Comparison of ENCODE assay signal across 24 cellular contexts in genomic region chr11:36002796-36003195, GRCh38.
"Had no signal": no experiment of that assay in that cellular context is flagged by ENCODE, and none has a peak within 500 bp of the region (broad histone marks: within the 10 kb centered on the region; RNA-seq: fewer than 3 reads in every experiment).

No MANE protein-coding gene starts in this region.

- H3K4me1 ChIP-seq: colonic mucosa, right atrium auricular region, testis, transverse colon had no signal

- ATAC-seq: activated naive CD8-positive, alpha-beta T cell treated with anti-CD3 and anti-CD28 coated beads, Interleukin-2, amount 50 U/mL, for 24 hours; activated T-helper 17 cell treated with anti-CD3 and anti-CD28 coated beads, Interleukin-2, amount 50 U/mL, for 72 hours had no signal

- H3K4me3 ChIP-seq: colonic mucosa, esophagus squamous epithelium, heart right ventricle, left ventricle myocardium inferior, lung, right atrium auricular region, testis, transverse colon had no signal

- H3K27me3 Mint-ChIP-seq: activated CD4-positive, alpha-beta memory T cell treated with anti-CD3 and anti-CD28 coated beads for 36 hours had no signal

- H3K27me3 ChIP-seq: colonic mucosa, esophagus squamous epithelium, heart right ventricle, right atrium auricular region, testis, transverse colon had no signal

- H3K4me3 Mint-ChIP-seq: activated CD4-positive, alpha-beta memory T cell treated with anti-CD3 and anti-CD28 coated beads for 36 hours; activated CD4-positive, alpha-beta T cell treated with anti-CD3 and anti-CD28 coated beads, Interleukin-2, amount 10 ng/mL, durations not matched to agents 24 days and 14 days; activated naive CD4-positive, alpha-beta T cell treated with anti-CD3 and anti-CD28 coated beads, Interleukin-2, amount 50 U/mL, for 24 hours; activated naive CD8-positive, alpha-beta T cell treated with anti-CD3 and anti-CD28 coated beads, Interleukin-2, amount 50 U/mL, for 24 hours; activated T-cell treated with anti-CD3 and anti-CD28 coated beads, Interleukin-2, amount 50 U/mL, for 24 hours; activated T-helper 17 cell treated with anti-CD3 and anti-CD28 coated beads, Interleukin-2, amount 50 U/mL, for 72 hours; naive B cell; T-helper 1 cell treated with Interleukin-12 subunit alpha and Interleukin-12 subunit beta and Interleukin-4 antibody, amounts not matched to agents 30 μg/mL and 1 μg/mL, for 36 hours had no signal

- H3K27ac ChIP-seq: colonic mucosa, epithelial cell of prostate, heart right ventricle, left ventricle myocardium inferior, right atrium auricular region, testis, transverse colon, WERI-Rb-1 had no signal

- H3K4me1 Mint-ChIP-seq: activated CD4-positive, alpha-beta T cell treated with anti-CD3 and anti-CD28 coated beads, Interleukin-2, amount 10 ng/mL, durations not matched to agents 24 days and 14 days; activated naive CD4-positive, alpha-beta T cell treated with anti-CD3 and anti-CD28 coated beads, Interleukin-2, amount 50 U/mL, for 24 hours; activated naive CD8-positive, alpha-beta T cell treated with anti-CD3 and anti-CD28 coated beads, Interleukin-2, amount 50 U/mL, for 24 hours; activated T-helper 17 cell treated with anti-CD3 and anti-CD28 coated beads, Interleukin-2, amount 50 U/mL, for 72 hours; naive B cell had no signal

- H3K36me3 Mint-ChIP-seq: activated CD4-positive, alpha-beta memory T cell treated with anti-CD3 and anti-CD28 coated beads for 36 hours; activated naive CD4-positive, alpha-beta T cell treated with anti-CD3 and anti-CD28 coated beads, Interleukin-2, amount 50 U/mL, for 24 hours; naive B cell had no signal

- H3K36me3 ChIP-seq: colonic mucosa, esophagus squamous epithelium, heart right ventricle, left ventricle myocardium inferior, right atrium auricular region, transverse colon had no signal

- H3K9me3 Mint-ChIP-seq: activated CD4-positive, alpha-beta T cell treated with anti-CD3 and anti-CD28 coated beads, Interleukin-2, amount 10 ng/mL, durations not matched to agents 24 days and 14 days; activated naive CD4-positive, alpha-beta T cell treated with anti-CD3 and anti-CD28 coated beads, Interleukin-2, amount 50 U/mL, for 24 hours; activated naive CD8-positive, alpha-beta T cell treated with anti-CD3 and anti-CD28 coated beads, Interleukin-2, amount 50 U/mL, for 24 hours; activated T-cell treated with anti-CD3 and anti-CD28 coated beads, Interleukin-2, amount 50 U/mL, for 24 hours; activated T-helper 17 cell treated with anti-CD3 and anti-CD28 coated beads, Interleukin-2, amount 50 U/mL, for 72 hours had no signal

- H3K9me3 ChIP-seq: colonic mucosa, right atrium auricular region, testis had no signal

- DNase-seq: activated CD4-positive, alpha-beta memory T cell treated with anti-CD3 and anti-CD28 coated beads for 36 hours; activated CD4-positive, alpha-beta T cell treated with anti-CD3 and anti-CD28 coated beads, Interleukin-2, amount 10 ng/mL, durations not matched to agents 24 days and 14 days; activated CD4-positive, CD25-positive, alpha-beta regulatory T cell treated with anti-CD3 and anti-CD28 coated beads, Interleukin-2, amount 50 U/mL, for 72 hours; activated CD8-positive, alpha-beta memory T cell treated with anti-CD3 and anti-CD28 coated beads, Interleukin-2, amount 50 U/mL, for 48 hours; activated naive CD8-positive, alpha-beta T cell treated with anti-CD3 and anti-CD28 coated beads, Interleukin-2, amount 50 U/mL, for 24 hours; activated T-cell treated with anti-CD3 and anti-CD28 coated beads, Interleukin-2, amount 50 U/mL, for 24 hours; cerebellar nuclear complex; colonic mucosa; esophagus squamous epithelium; heart right ventricle; left ventricle myocardium inferior; naive B cell; stimulated activated naive CD4-positive, alpha-beta T cell; SW 1271; T-helper 9 cell; testis; transverse colon; WERI-Rb-1 had no signal
